In genomic region chr20:44921447-44921846, GRCh38 we compare ENCODE assay signal across 30 cellular contexts.
"Had no signal": no experiment of that assay in that cellular context is flagged by ENCODE, and none has a peak within 500 bp of the region (broad histone marks: within the 10 kb centered on the region; RNA-seq: fewer than 3 reads in every experiment).

No MANE protein-coding gene starts in this region.

- H3K4me1 ChIP-seq: esophagus muscularis mucosa, foreskin keratinocyte, gastrocnemius medialis, heart left ventricle had no signal

- DNase-seq: activated CD4-positive, alpha-beta memory T cell treated with anti-CD3 and anti-CD28 coated beads for 36 hours; activated CD4-positive, alpha-beta T cell treated with anti-CD3 and anti-CD28 coated beads for 36 hours; activated CD4-positive, alpha-beta T cell treated with anti-CD3 and anti-CD28 coated beads, Interleukin-2, amount 10 ng/mL, durations not matched to agents 24 days and 14 days; activated CD4-positive, CD25-positive, alpha-beta regulatory T cell; activated CD4-positive, CD25-positive, alpha-beta regulatory T cell treated with anti-CD3 and anti-CD28 coated beads, Interleukin-2, amount 50 U/mL, for 72 hours; activated CD8-positive, alpha-beta T cell treated with anti-CD3 and anti-CD28 coated beads, Interleukin-2, amount 10 ng/mL, durations not matched to agents 7 days and 5 days; activated gamma-delta T cell; activated naive CD4-positive, alpha-beta T cell; activated naive CD4-positive, alpha-beta T cell treated with anti-CD3 and anti-CD28 coated beads, Interleukin-2, amount 10 ng/mL, durations not matched to agents 7 days and 5 days; activated naive CD8-positive, alpha-beta T cell treated with anti-CD3 and anti-CD28 coated beads, Interleukin-2, amount 10 ng/mL, durations not matched to agents 7 days and 5 days; activated T-cell treated with anti-CD3 and anti-CD28 coated beads for 4 hours; activated T-cell treated with anti-CD3 and anti-CD28 coated beads, Interleukin-2, amount 50 U/mL, for 24 hours; activated T-cell treated with anti-CD3 and anti-CD28 coated beads, Interleukin-2, amount 50 U/mL, for 72 hours; brain microvascular endothelial cell; caudate nucleus; cortex of kidney; dermis blood vessel endothelial cell; effector CD4-positive, alpha-beta T cell; effector memory CD8-positive, alpha-beta T cell; erythroblast; foreskin keratinocyte; gastrocnemius medialis; glutamatergic neuron; heart left ventricle; T-helper 2 cell had no signal

- H3K9me3 ChIP-seq: esophagus muscularis mucosa, gastrocnemius medialis, heart left ventricle had no signal

- FAIRE-seq: astrocyte, bronchial epithelial cell, colon had no signal

- H3K36me3 ChIP-seq: gastrocnemius medialis had no signal

- H3K4me3 ChIP-seq: esophagus muscularis mucosa, gastrocnemius medialis, heart left ventricle had no signal

- H3K27ac ChIP-seq: brain microvascular endothelial cell, esophagus muscularis mucosa, foreskin keratinocyte, gastrocnemius medialis, heart left ventricle had no signal

- ATAC-seq: activated CD4-positive, alpha-beta T cell treated with anti-CD3 and anti-CD28 coated beads for 36 hours; activated CD8-positive, alpha-beta T cell treated with anti-CD3 and anti-CD28 coated beads, Interleukin-2, amount 10 ng/mL, durations not matched to agents 7 days and 5 days; activated naive CD4-positive, alpha-beta T cell treated with anti-CD3 and anti-CD28 coated beads, Interleukin-2, amount 50 U/mL, for 72 hours; activated T-cell treated with anti-CD3 and anti-CD28 coated beads, Interleukin-2, amount 50 U/mL, for 72 hours; effector memory CD8-positive, alpha-beta T cell; foreskin keratinocyte; gastrocnemius medialis; heart left ventricle had no signal

- H3K27me3 ChIP-seq: brain microvascular endothelial cell, esophagus muscularis mucosa, foreskin keratinocyte, gastrocnemius medialis, heart left ventricle had no signal
